Comparison of ENCODE assay signal across 8 cellular contexts in genomic region chr1:32963746-32964460, GRCh38. TPM values are rescaled to one million over a fixed set of nuclear protein-coding genes. Genes with fewer than 3 reads are reported as not detected.
DNase-seq lines count a peak whose midpoint lies in the region; ATAC-seq and TF ChIP-seq lines count a peak whose summit lies in the region.

No MANE protein-coding gene starts in this region.

- no peak for TF ChIP-seq POLR2A in right lobe of liver (IDR thresholded peaks at IDR 0.05)

- H3K4me1 ChIP-seq in right lobe of liver, result peaks cover 0 to 18% (median 4%) of the 10 kb centered on the region in 4 donors

- no peaks in the 10 kb centered on the region for H3K9me3 ChIP-seq in right lobe of liver

- no peaks in the 10 kb centered on the region for H3K27me3 ChIP-seq in right lobe of liver

- peak; percentile 42 to 53 (median 52) for ATAC-seq in right lobe of liver

- no peaks in the 10 kb centered on the region for H3K36me3 ChIP-seq in right lobe of liver

- DNase-seq in GM12864 (ENCODE audit: low read depth) (no peak), HFF-Myc (ENCODE audit: extremely low read depth, low read depth) (no peak), NCI-H1105 (lab: John Stamatoyannopoulos, UW) (peak; percentile 39), coronary artery (ENCODE audit: low spot score) (peak; percentile 85), right lobe of liver (peak; percentile 75 to 82 (median 76)), COLO829 (ENCODE audit: low spot score) (no peak)
- peak; percentile 27 to 44 for DNase-seq in activated CD4-positive, alpha-beta T cell treated with anti-CD3 and anti-CD28 coated beads for 24 hours (ENCODE audit: low read depth in 2 of 2)
- DNase-seq in stimulated activated CD4-positive, alpha-beta T cell treated with anti-CD3 and anti-CD28 coated beads, TNF-alpha, amount 100 ng/mL, for 1 hour (ENCODE audit: low read depth in 3 of 3, low spot score in 1 of 3), result peak; percentile 15 to 43 (median 19)

- H3K27ac ChIP-seq in coronary artery (peak overlapping the region; percentile 82 to 96), right lobe of liver (peak overlapping the region; percentile 44 to 90 (median 85))

- WGBS in right lobe of liver (ENCODE audit: insufficient coverage, low coverage, low lambda C conversion rate, missing lambda C conversion rate), result 0% methylated on average over 20 of the region's 78 CpGs

- intact Hi-C loops in right lobe of liver (cut with DNase I), result no loop called here

- no peak for TF ChIP-seq CTCF in GM12864 (IDR thresholded peaks at IDR 0.05; ENCODE audit: low read depth, low read length, missing control alignments)
- TF ChIP-seq CTCF in HFF-Myc (IDR thresholded peaks at IDR 0.05; ENCODE audit: low read depth, low read length, missing control alignments), result no peak
- no peak for TF ChIP-seq CTCF in coronary artery (IDR thresholded peaks at IDR 0.05)
- peak in 1 of 4 donors; percentile 3 for TF ChIP-seq CTCF in right lobe of liver (IDR thresholded peaks at IDR 0.05)

- H3K4me3 ChIP-seq in GM12864 (ENCODE audit: low read depth, low read length), result peak overlapping the region; percentile 89
- H3K4me3 ChIP-seq in HFF-Myc (replicated peaks; ENCODE audit: low read depth, low read length), result peak overlapping the region; percentile 64
- peak overlapping the region; percentile 91 for H3K4me3 ChIP-seq in coronary artery
- H3K4me3 ChIP-seq in right lobe of liver, result peak overlapping the region; percentile 82 to 96 (median 87)

RNA-seq across cellular contexts. Expression of gene RNF19B, which starts 0.7 kb away (rescaled TPM):
- 10 to 100 TPM in 3 of 6 experiments, 1 to 10 TPM in 3; 4.6 to 12.1 (median 8.3) TPM for total RNA-seq in right lobe of liver

Comparison
In these comparisons a context has a peak if more than half of its experiments do, and no peak if none do; other contexts are left out.
1. DNase-seq: peak in NCI-H1105 (single experiment), activated CD4-positive, alpha-beta T cell treated with anti-CD3 and anti-CD28 coated beads for 24 hours (2 of 2), coronary artery (single experiment), right lobe of liver (3 of 3) and stimulated activated CD4-positive, alpha-beta T cell treated with anti-CD3 and anti-CD28 coated beads, TNF-alpha, amount 100 ng/mL, for 1 hour (3 of 3); none in GM12864 (single experiment), HFF-Myc (single experiment) and COLO829 (single experiment).
2. Peak in every context shown above with its lines, with median percentiles within 50 percentile points of each other: H3K4me3 ChIP-seq.